9 cellular contexts compared by ENCODE assay signal in the genomic region with DNA sequence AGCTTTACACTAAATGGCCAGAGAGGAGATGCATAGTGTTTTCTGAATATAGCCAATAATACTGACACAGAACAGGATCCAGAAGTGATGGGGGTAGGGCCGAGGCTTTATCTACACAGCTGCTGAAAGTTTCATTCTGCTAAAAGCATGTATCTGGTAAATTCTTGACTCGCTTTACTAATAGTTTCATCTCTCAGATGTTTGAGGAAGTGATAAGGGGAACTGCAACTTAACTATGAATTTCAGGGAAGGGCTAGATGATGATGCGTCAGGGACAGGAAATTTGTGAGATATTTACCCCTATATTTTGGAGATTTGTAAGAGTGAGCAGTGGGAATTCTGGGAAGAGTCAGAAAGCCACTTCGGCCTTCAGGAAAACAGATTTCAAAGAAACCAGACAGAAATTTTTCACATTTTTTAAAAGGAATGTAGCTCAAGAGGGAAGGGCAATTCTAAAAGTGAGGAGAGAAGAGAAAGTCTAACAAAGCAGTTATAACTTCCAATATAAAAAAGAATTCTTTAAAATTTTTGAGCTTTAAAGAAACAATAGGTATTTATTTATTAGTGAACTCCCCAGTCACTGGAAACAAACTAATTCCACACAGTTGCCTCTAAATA.
DNase-seq lines count a peak whose midpoint lies in the region; ATAC-seq and TF ChIP-seq lines count a peak whose summit lies in the region.
"Had no signal": no experiment of that assay in that cellular context is flagged by ENCODE, and none has a peak within 500 bp of the region (broad histone marks: within the 10 kb centered on the region; RNA-seq: fewer than 3 reads in every experiment).

No MANE protein-coding gene starts in this region.

- no peaks in the 10 kb centered on the region for H3K36me3 ChIP-seq in gastroesophageal sphincter
- H3K36me3 ChIP-seq: right atrium auricular region had no signal

- no peak for TF ChIP-seq EP300 in gastroesophageal sphincter (IDR thresholded peaks at IDR 0.05)

- no peaks in the 10 kb centered on the region for H3K9me3 ChIP-seq in gastroesophageal sphincter
- H3K9me3 ChIP-seq: right atrium auricular region had no signal

- H3K4me3 ChIP-seq in fibroblast of the aortic adventitia (ENCODE audit: low read depth, low read length) = no peak overlapping the region
- no peak overlapping the region for H3K4me3 ChIP-seq in gastroesophageal sphincter
- H3K4me3 ChIP-seq: right atrium auricular region had no signal

- DNase-seq in fibroblast of the aortic adventitia (ENCODE audit: low read depth) = peak; percentile 60
- no peak for DNase-seq in SHP77 treated with DMSO at 0.1 percent for 48 hours (lab: John Stamatoyannopoulos, UW)
- DNase-seq in NCI-H748 treated with DMSO at 0.1 percent for 48 hours (lab: John Stamatoyannopoulos, UW) = no peak
- DNase-seq in foreskin melanocyte = no peak

- no peak overlapping the region for H3K27ac ChIP-seq in gastroesophageal sphincter
- H3K27ac ChIP-seq: right atrium auricular region had no signal

- TF ChIP-seq CTCF in fibroblast of the aortic adventitia (IDR thresholded peaks at IDR 0.05; ENCODE audit: insufficient read depth, low read length) (no peak), gastroesophageal sphincter (IDR thresholded peaks at IDR 0.05) (no peak)

- 40 to 65% methylated on average over 4 of the region's 4 CpGs for WGBS in gastroesophageal sphincter (ENCODE audit: low coverage in 1 of 2), 2 donors

- ATAC-seq in GM18508 (IDR thresholded peaks at IDR 0.05; ENCODE audit: insufficient read depth, unreplicated experiment) (peak; percentile 98), GM21526 (IDR thresholded peaks at IDR 0.05; ENCODE audit: low FRiP score, unreplicated experiment) (peak; percentile 99), HG03521 (IDR thresholded peaks at IDR 0.05; ENCODE audit: unreplicated experiment) (peak; percentile 100), gastroesophageal sphincter (no peak)

- H3K4me1 ChIP-seq in gastroesophageal sphincter = no peaks in the 10 kb centered on the region
- H3K4me1 ChIP-seq: right atrium auricular region had no signal

- TF ChIP-seq POLR2A in gastroesophageal sphincter (IDR thresholded peaks at IDR 0.05) = no peak

- H3K27me3 ChIP-seq in gastroesophageal sphincter = no peaks in the 10 kb centered on the region
- H3K27me3 ChIP-seq: right atrium auricular region had no signal
